Comparison of ENCODE assay signal across 29 cellular contexts in the genomic region with DNA sequence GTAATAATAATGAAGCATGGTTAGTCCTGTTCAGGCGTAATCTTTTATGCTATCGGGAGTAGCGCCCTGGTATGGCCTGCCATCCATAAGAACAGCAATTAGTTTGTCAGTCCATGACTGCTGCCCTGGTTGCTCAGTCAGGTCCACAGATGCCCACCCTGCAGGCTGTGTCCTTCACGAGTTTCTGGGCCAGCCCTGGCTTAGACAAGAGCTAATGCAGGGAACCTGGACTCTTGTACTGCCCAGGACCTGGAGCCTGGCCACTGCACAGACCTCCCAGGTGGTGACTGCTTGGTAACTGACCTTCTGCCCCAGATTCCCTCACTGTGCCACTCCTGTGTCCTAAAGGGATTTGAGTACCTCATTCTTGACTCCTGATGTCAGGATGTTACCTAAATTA.
"Had no signal": no experiment of that assay in that cellular context is flagged by ENCODE, and none has a peak within 500 bp of the region (broad histone marks: within the 10 kb centered on the region; RNA-seq: fewer than 3 reads in every experiment).

No MANE protein-coding gene starts in this region.

- H3K27me3 ChIP-seq: ascending aorta, breast epithelium had no signal

- H3K27ac ChIP-seq: ascending aorta, breast epithelium, coronary artery, dorsolateral prefrontal cortex had no signal

- DNase-seq: activated CD4-positive, alpha-beta memory T cell treated with anti-CD3 and anti-CD28 coated beads for 36 hours; activated CD4-positive, alpha-beta T cell treated with anti-CD3 and anti-CD28 coated beads for 36 hours; activated CD4-positive, alpha-beta T cell treated with anti-CD3 and anti-CD28 coated beads, Interleukin-2, amount 10 ng/mL, durations not matched to agents 24 days and 14 days; activated CD4-positive, CD25-positive, alpha-beta regulatory T cell; activated CD4-positive, CD25-positive, alpha-beta regulatory T cell treated with anti-CD3 and anti-CD28 coated beads, Interleukin-2, amount 50 U/mL, for 72 hours; activated CD8-positive, alpha-beta memory T cell treated with anti-CD3 and anti-CD28 coated beads, Interleukin-2, amount 10 ng/mL, durations not matched to agents 7 days and 5 days; activated CD8-positive, alpha-beta memory T cell treated with anti-CD3 and anti-CD28 coated beads, Interleukin-2, amount 50 U/mL, for 4 hours; activated CD8-positive, alpha-beta T cell treated with anti-CD3 and anti-CD28 coated beads, Interleukin-2, amount 10 ng/mL, durations not matched to agents 7 days and 5 days; activated effector memory CD4-positive, alpha-beta T cell treated with anti-CD3 and anti-CD28 coated beads, Interleukin-2, amount 50 U/mL, for 16 hours; activated naive CD4-positive, alpha-beta T cell treated with anti-CD3 and anti-CD28 coated beads, Interleukin-2, amount 10 ng/mL, durations not matched to agents 7 days and 5 days; activated naive CD8-positive, alpha-beta T cell treated with anti-CD3 and anti-CD28 coated beads, Interleukin-2, amount 10 ng/mL, durations not matched to agents 7 days and 5 days; activated T-cell treated with anti-CD3 and anti-CD28 coated beads, Interleukin-2, amount 50 U/mL, for 1 hour; activated T-cell treated with anti-CD3 and anti-CD28 coated beads, Interleukin-2, amount 50 U/mL, for 48 hours; dorsolateral prefrontal cortex; effector memory CD4-positive, alpha-beta T cell; foreskin fibroblast; head of caudate nucleus; T-helper 2 cell had no signal

- H3K4me3 ChIP-seq: ascending aorta, breast epithelium, coronary artery, dorsolateral prefrontal cortex had no signal

- H3K4me3 Mint-ChIP-seq: activated CD4-positive, alpha-beta memory T cell treated with anti-CD3 and anti-CD28 coated beads for 36 hours; activated CD4-positive, alpha-beta T cell treated with anti-CD3 and anti-CD28 coated beads for 36 hours; activated CD4-positive, alpha-beta T cell treated with anti-CD3 and anti-CD28 coated beads, Interleukin-2, amount 10 ng/mL, durations not matched to agents 24 days and 14 days; activated CD8-positive, alpha-beta memory T cell treated with anti-CD3 and anti-CD28 coated beads, Interleukin-2, amount 10 ng/mL, durations not matched to agents 7 days and 5 days; activated CD8-positive, alpha-beta T cell treated with anti-CD3 and anti-CD28 coated beads, Interleukin-2, amount 10 ng/mL, durations not matched to agents 7 days and 5 days; activated naive CD4-positive, alpha-beta T cell treated with anti-CD3 and anti-CD28 coated beads, Interleukin-2, amount 10 ng/mL, durations not matched to agents 7 days and 5 days; activated naive CD8-positive, alpha-beta T cell treated with anti-CD3 and anti-CD28 coated beads, Interleukin-2, amount 10 ng/mL, durations not matched to agents 7 days and 5 days; activated T-helper 1 cell treated with anti-CD3 and anti-CD28 coated beads, Interleukin-12 subunit alpha, Interleukin-12 subunit beta, Interleukin-2, Interleukin-4 antibody, amounts not matched to agents 30 ng/mL and 10 ng/mL and 1 ng/mL, durations not matched to agents 14 hours and 24 hours and 36 hours; central memory CD8-positive, alpha-beta T cell; dendritic cell treated with granulocyte-macrophage colony-stimulating factor and Interleukin-4, amounts not matched to agents 40 ng/mL and 50 ng/mL, for 4 days; endodermal cell had no signal

- H3K4me1 Mint-ChIP-seq: activated CD4-positive, alpha-beta T cell treated with anti-CD3 and anti-CD28 coated beads for 36 hours; activated CD4-positive, alpha-beta T cell treated with anti-CD3 and anti-CD28 coated beads, Interleukin-2, amount 10 ng/mL, durations not matched to agents 24 days and 14 days; activated CD8-positive, alpha-beta memory T cell treated with anti-CD3 and anti-CD28 coated beads, Interleukin-2, amount 10 ng/mL, durations not matched to agents 7 days and 5 days; activated naive CD4-positive, alpha-beta T cell treated with anti-CD3 and anti-CD28 coated beads, Interleukin-2, amount 10 ng/mL, durations not matched to agents 7 days and 5 days; activated naive CD8-positive, alpha-beta T cell treated with anti-CD3 and anti-CD28 coated beads, Interleukin-2, amount 10 ng/mL, durations not matched to agents 7 days and 5 days; central memory CD8-positive, alpha-beta T cell had no signal

- ATAC-seq: activated CD4-positive, alpha-beta T cell treated with anti-CD3 and anti-CD28 coated beads for 36 hours; activated CD8-positive, alpha-beta memory T cell treated with anti-CD3 and anti-CD28 coated beads, Interleukin-2, amount 10 ng/mL, durations not matched to agents 7 days and 5 days; activated CD8-positive, alpha-beta T cell treated with anti-CD3 and anti-CD28 coated beads, Interleukin-2, amount 10 ng/mL, durations not matched to agents 7 days and 5 days; activated naive CD4-positive, alpha-beta T cell treated with anti-CD3 and anti-CD28 coated beads, Interleukin-2, amount 50 U/mL, for 72 hours; esophagus mucosa had no signal

- H3K9me3 Mint-ChIP-seq: activated CD4-positive, alpha-beta memory T cell treated with anti-CD3 and anti-CD28 coated beads for 36 hours; activated CD4-positive, alpha-beta T cell treated with anti-CD3 and anti-CD28 coated beads, Interleukin-2, amount 10 ng/mL, durations not matched to agents 24 days and 14 days; activated naive CD4-positive, alpha-beta T cell treated with anti-CD3 and anti-CD28 coated beads, Interleukin-2, amount 10 ng/mL, durations not matched to agents 7 days and 5 days; activated naive CD4-positive, alpha-beta T cell treated with anti-CD3 and anti-CD28 coated beads, Interleukin-2, amount 50 U/mL, for 72 hours; activated naive CD8-positive, alpha-beta T cell treated with anti-CD3 and anti-CD28 coated beads, Interleukin-2, amount 10 ng/mL, durations not matched to agents 7 days and 5 days; activated T-helper 1 cell treated with anti-CD3 and anti-CD28 coated beads, Interleukin-12 subunit alpha, Interleukin-12 subunit beta, Interleukin-2, Interleukin-4 antibody, amounts not matched to agents 30 ng/mL and 10 ng/mL and 1 ng/mL, durations not matched to agents 14 hours and 24 hours and 36 hours; activated T-helper 2 cell treated with anti-CD3 and anti-CD28 coated beads, Interferon-gamma antibody, Interleukin-2, Interleukin-4, amounts not matched to agents 10 μg/mL and 5 μg/mL and 100 μg/mL, durations not matched to agents 14 hours and 24 hours and 36 hours; brain; central memory CD8-positive, alpha-beta T cell; dendritic cell treated with granulocyte-macrophage colony-stimulating factor and Interleukin-4, amounts not matched to agents 40 ng/mL and 50 ng/mL, for 4 days; endodermal cell had no signal

- H3K9me3 ChIP-seq: ascending aorta, breast epithelium had no signal

- H3K27ac Mint-ChIP-seq: activated CD4-positive, alpha-beta memory T cell treated with anti-CD3 and anti-CD28 coated beads for 36 hours; activated CD4-positive, alpha-beta T cell treated with anti-CD3 and anti-CD28 coated beads for 36 hours; activated CD4-positive, alpha-beta T cell treated with anti-CD3 and anti-CD28 coated beads, Interleukin-2, amount 10 ng/mL, durations not matched to agents 24 days and 14 days; activated CD8-positive, alpha-beta memory T cell treated with anti-CD3 and anti-CD28 coated beads, Interleukin-2, amount 10 ng/mL, durations not matched to agents 7 days and 5 days; activated CD8-positive, alpha-beta T cell treated with anti-CD3 and anti-CD28 coated beads, Interleukin-2, amount 10 ng/mL, durations not matched to agents 7 days and 5 days; activated naive CD4-positive, alpha-beta T cell treated with anti-CD3 and anti-CD28 coated beads, Interleukin-2, amount 10 ng/mL, durations not matched to agents 7 days and 5 days; activated naive CD4-positive, alpha-beta T cell treated with anti-CD3 and anti-CD28 coated beads, Interleukin-2, amount 50 U/mL, for 72 hours; activated naive CD8-positive, alpha-beta T cell treated with anti-CD3 and anti-CD28 coated beads, Interleukin-2, amount 10 ng/mL, durations not matched to agents 7 days and 5 days; activated T-helper 1 cell treated with anti-CD3 and anti-CD28 coated beads, Interleukin-12 subunit alpha, Interleukin-12 subunit beta, Interleukin-2, Interleukin-4 antibody, amounts not matched to agents 30 ng/mL and 10 ng/mL and 1 ng/mL, durations not matched to agents 14 hours and 24 hours and 36 hours; activated T-helper 2 cell treated with anti-CD3 and anti-CD28 coated beads, Interferon-gamma antibody, Interleukin-2, Interleukin-4, amounts not matched to agents 10 μg/mL and 5 μg/mL and 100 μg/mL, durations not matched to agents 14 hours and 24 hours and 36 hours; dendritic cell treated with granulocyte-macrophage colony-stimulating factor and Interleukin-4, amounts not matched to agents 40 ng/mL and 50 ng/mL, for 4 days; endodermal cell had no signal

- H3K36me3 Mint-ChIP-seq: activated CD4-positive, alpha-beta memory T cell treated with anti-CD3 and anti-CD28 coated beads for 36 hours; activated CD8-positive, alpha-beta memory T cell treated with anti-CD3 and anti-CD28 coated beads, Interleukin-2, amount 10 ng/mL, durations not matched to agents 7 days and 5 days; activated naive CD4-positive, alpha-beta T cell treated with anti-CD3 and anti-CD28 coated beads, Interleukin-2, amount 10 ng/mL, durations not matched to agents 7 days and 5 days; activated naive CD4-positive, alpha-beta T cell treated with anti-CD3 and anti-CD28 coated beads, Interleukin-2, amount 50 U/mL, for 72 hours; activated naive CD8-positive, alpha-beta T cell treated with anti-CD3 and anti-CD28 coated beads, Interleukin-2, amount 10 ng/mL, durations not matched to agents 7 days and 5 days; brain had no signal

- H3K27me3 Mint-ChIP-seq: brain; dendritic cell treated with granulocyte-macrophage colony-stimulating factor and Interleukin-4, amounts not matched to agents 40 ng/mL and 50 ng/mL, for 4 days had no signal

- H3K4me1 ChIP-seq: ascending aorta, breast epithelium had no signal

- H3K36me3 ChIP-seq: ascending aorta, breast epithelium had no signal
